8 cellular contexts compared by ENCODE assay signal in genomic region chr2:86221066-86221684, GRCh38. TPM values are rescaled to one million over a fixed set of nuclear protein-coding genes. Genes with fewer than 3 reads are reported as not detected.
DNase-seq lines count a peak whose midpoint lies in the region; ATAC-seq and TF ChIP-seq lines count a peak whose summit lies in the region.

No MANE protein-coding gene starts in this region.

- DNase-seq in AG09309 (ENCODE audit: low read depth), result no peak
- peak; percentile 64 to 71 for DNase-seq in NCI-H446 (lab: John Stamatoyannopoulos, UW)
- DNase-seq in activated CD4-positive, alpha-beta T cell treated with anti-CD3 and anti-CD28 coated beads, Interleukin-2, amount 10 ng/mL, durations not matched to agents 24 days and 14 days, result peak; percentile 84
- peak in 2 of 3 experiments; percentile 10 to 27 for DNase-seq in effector memory CD8-positive, alpha-beta T cell
- DNase-seq in nephron progenitor cell, result peak; percentile 58
- no peak for DNase-seq in upper lobe of right lung
- DNase-seq in GOT3 (lab: John Stamatoyannopoulos, UW), result no peak

- no peak overlapping the region for H3K4me3 Mint-ChIP-seq in activated CD4-positive, alpha-beta T cell treated with anti-CD3 and anti-CD28 coated beads, Interleukin-2, amount 10 ng/mL, durations not matched to agents 24 days and 14 days
- H3K4me3 Mint-ChIP-seq in effector memory CD8-positive, alpha-beta T cell, result no peak overlapping the region
- no peak overlapping the region for H3K4me3 Mint-ChIP-seq in nephron progenitor cell

- H3K4me3 ChIP-seq in AG09309 (ENCODE audit: control insufficient read depth, low read depth, low read length) (no peak overlapping the region), upper lobe of right lung (no peak overlapping the region)

- no peak overlapping the region for H3K27ac ChIP-seq in upper lobe of right lung

- intact Hi-C loops in activated CD4-positive, alpha-beta T cell treated with anti-CD3 and anti-CD28 coated beads, Interleukin-2, amount 10 ng/mL, durations not matched to agents 24 days and 14 days (cut with micrococcal nuclease), result loop anchor here (1.0 to 10.0 kb wide), 2 partner anchors 74 to 147 kb away; no protein-coding TSS in a partner anchor
- intact Hi-C loops in upper lobe of right lung (cut with DNase I), result loop anchor here (10.0 kb wide), 2 partner anchors 74 to 144 kb away; no protein-coding TSS in a partner anchor

- no peaks in the 10 kb centered on the region for H3K36me3 Mint-ChIP-seq in activated CD4-positive, alpha-beta T cell treated with anti-CD3 and anti-CD28 coated beads, Interleukin-2, amount 10 ng/mL, durations not matched to agents 24 days and 14 days (ENCODE audit: low read depth)
- H3K36me3 Mint-ChIP-seq in effector memory CD8-positive, alpha-beta T cell (ENCODE audit: insufficient read depth), result no peaks in the 10 kb centered on the region
- no peaks in the 10 kb centered on the region for H3K36me3 Mint-ChIP-seq in nephron progenitor cell (ENCODE audit: low read depth)

- no peaks in the 10 kb centered on the region for H3K36me3 ChIP-seq in upper lobe of right lung

- H3K9me3 Mint-ChIP-seq in activated CD4-positive, alpha-beta T cell treated with anti-CD3 and anti-CD28 coated beads, Interleukin-2, amount 10 ng/mL, durations not matched to agents 24 days and 14 days, result peaks cover 7% of the 10 kb centered on the region
- H3K9me3 Mint-ChIP-seq in effector memory CD8-positive, alpha-beta T cell, result no peaks in the 10 kb centered on the region
- no peaks in the 10 kb centered on the region for H3K9me3 Mint-ChIP-seq in nephron progenitor cell

- H3K9me3 ChIP-seq in upper lobe of right lung, result no peaks in the 10 kb centered on the region

- TF ChIP-seq CTCF in AG09309 (IDR thresholded peaks at IDR 0.05; ENCODE audit: control insufficient read depth, insufficient read depth, low read depth, low read length, missing control alignments), result peak; percentile 81
- peak; percentile 91 for TF ChIP-seq CTCF in nephron progenitor cell (IDR thresholded peaks at IDR 0.05)
- TF ChIP-seq CTCF in upper lobe of right lung (IDR thresholded peaks at IDR 0.05), result peak; percentile 75

- no peak overlapping the region for H3K27ac Mint-ChIP-seq in activated CD4-positive, alpha-beta T cell treated with anti-CD3 and anti-CD28 coated beads, Interleukin-2, amount 10 ng/mL, durations not matched to agents 24 days and 14 days
- no peak overlapping the region for H3K27ac Mint-ChIP-seq in effector memory CD8-positive, alpha-beta T cell
- H3K27ac Mint-ChIP-seq in nephron progenitor cell, result peak overlapping the region; percentile 32

- H3K27me3 ChIP-seq in upper lobe of right lung, result no peaks in the 10 kb centered on the region

- ATAC-seq in GM19023 (IDR thresholded peaks at IDR 0.05; ENCODE audit: unreplicated experiment) (peak; percentile 56), upper lobe of right lung (peak; percentile 66)
- peak; percentile 67 for ATAC-seq in effector memory CD8-positive, alpha-beta T cell (replicated peaks)

- peaks cover 29% of the 10 kb centered on the region for H3K4me1 ChIP-seq in upper lobe of right lung

- peaks cover 27% of the 10 kb centered on the region for H3K4me1 Mint-ChIP-seq in activated CD4-positive, alpha-beta T cell treated with anti-CD3 and anti-CD28 coated beads, Interleukin-2, amount 10 ng/mL, durations not matched to agents 24 days and 14 days
- peaks cover 2 to 4% of the 10 kb centered on the region in 2 donors for H3K4me1 Mint-ChIP-seq in effector memory CD8-positive, alpha-beta T cell (ENCODE audit: low read depth in 2 of 2)
- peaks cover 65% of the 10 kb centered on the region for H3K4me1 Mint-ChIP-seq in nephron progenitor cell

- no peaks in the 10 kb centered on the region for H3K27me3 Mint-ChIP-seq in activated CD4-positive, alpha-beta T cell treated with anti-CD3 and anti-CD28 coated beads, Interleukin-2, amount 10 ng/mL, durations not matched to agents 24 days and 14 days
- H3K27me3 Mint-ChIP-seq in effector memory CD8-positive, alpha-beta T cell, result no peaks in the 10 kb centered on the region
- H3K27me3 Mint-ChIP-seq in nephron progenitor cell (ENCODE audit: low read depth, poor library complexity), result peaks cover 9% of the 10 kb centered on the region

RNA-seq across cellular contexts. Expression of gene MRPL35, which starts 21.9 kb away (rescaled TPM):
- total RNA-seq in activated CD4-positive, alpha-beta T cell treated with anti-CD3 and anti-CD28 coated beads, Interleukin-2, amount 10 ng/mL, durations not matched to agents 24 days and 14 days, result 65.0 and 72.7 TPM in 2 replicates
- 16.7 TPM for total RNA-seq in upper lobe of right lung

RNA-seq across cellular contexts. Expression of gene IMMT, which starts 25.9 kb away (rescaled TPM):
- total RNA-seq in activated CD4-positive, alpha-beta T cell treated with anti-CD3 and anti-CD28 coated beads, Interleukin-2, amount 10 ng/mL, durations not matched to agents 24 days and 14 days, result 181 and 188 TPM in 2 replicates
- total RNA-seq in upper lobe of right lung, result 54.9 TPM

Comparison
In these comparisons a context has a peak if more than half of its experiments do, and no peak if none do; other contexts are left out.
1. DNase-seq: peak in NCI-H446 (2 of 2), activated CD4-positive, alpha-beta T cell treated with anti-CD3 and anti-CD28 coated beads, Interleukin-2, amount 10 ng/mL, durations not matched to agents 24 days and 14 days (single experiment), effector memory CD8-positive, alpha-beta T cell (2 of 3) and nephron progenitor cell (single experiment); none in AG09309 (single experiment), upper lobe of right lung (single experiment) and GOT3 (single experiment).
2. Peak in every context shown above with its lines, with median percentiles within 50 percentile points of each other: CTCF ChIP-seq and ATAC-seq.